ENCODE assay signal across 15 cellular contexts in genomic region chr13:43072394-43072793, GRCh38. TPM values are rescaled to one million over a fixed set of nuclear protein-coding genes. Genes with fewer than 3 reads are reported as not detected.
DNase-seq lines count a peak whose midpoint lies in the region; ATAC-seq and TF ChIP-seq lines count a peak whose summit lies in the region.
"Had no signal": no experiment of that assay in that cellular context is flagged by ENCODE, and none has a peak within 500 bp of the region (broad histone marks: within the 10 kb centered on the region; RNA-seq: fewer than 3 reads in every experiment).

No MANE protein-coding gene starts in this region.

- peaks cover 18% of the 10 kb centered on the region for H3K36me3 ChIP-seq in GM23248 (ENCODE audit: low read depth)
- H3K36me3 ChIP-seq: BE2C, colonic mucosa had no signal

- H3K4me3 ChIP-seq in GM23248 (no peak overlapping the region), NB4 (ENCODE audit: low read depth, low read length) (no peak overlapping the region)
- H3K4me3 ChIP-seq: colonic mucosa, SJSA1 had no signal

- in situ Hi-C loops in GM23248 (cut with MboI) = no loop called here

- no peak overlapping the region for H3K27ac ChIP-seq in GM23248
- H3K27ac ChIP-seq: colonic mucosa, SJSA1 had no signal

- H3K9ac ChIP-seq in GM23248 = no peak overlapping the region

- no peaks in the 10 kb centered on the region for H3K27me3 Mint-ChIP-seq in Calu3 (ENCODE audit: unreplicated experiment)
- H3K27me3 Mint-ChIP-seq: activated CD4-positive, alpha-beta memory T cell treated with anti-CD3 and anti-CD28 coated beads, Interleukin-2, amount 10 ng/mL, durations not matched to agents 7 days and 5 days had no signal

- no TSS peak for BruUV-seq in Calu3 (replicated peaks; lab: Mats Ljungman, UMichigan)

- peaks cover 27% of the 10 kb centered on the region for H3K79me2 ChIP-seq in GM23248 (ENCODE audit: insufficient read depth)

- no peaks in the 10 kb centered on the region for H3K4me1 Mint-ChIP-seq in Calu3 (ENCODE audit: low read depth, unreplicated experiment)

- CTCF ChIA-PET in Calu3 (lab: Charles Lee) = interaction anchor here (0.7 kb wide), 1 partner anchor 76 kb away, joined by 5 read pairs; no protein-coding TSS in a partner anchor

- WGBS in GM23248 (ENCODE audit: low coverage in 1 of 2, low lambda C conversion rate in 2 of 2, missing lambda C conversion rate in 2 of 2), 2 experiments = 75 to 79% methylated on average over 5 of the region's 5 CpGs

- no peak for TF ChIP-seq POLR2A in NB4 (IDR thresholded peaks at IDR 0.05; ENCODE audit: extremely low read depth, insufficient read length)

- no peak overlapping the region for H3K4me3 Mint-ChIP-seq in Calu3 (ENCODE audit: low read depth, unreplicated experiment)
- H3K4me3 Mint-ChIP-seq: activated CD4-positive, alpha-beta memory T cell treated with anti-CD3 and anti-CD28 coated beads, Interleukin-2, amount 10 ng/mL, durations not matched to agents 7 days and 5 days had no signal

- no peaks in the 10 kb centered on the region for H3K9me2 ChIP-seq in GM23248 (ENCODE audit: insufficient read depth)

- H3K36me3 Mint-ChIP-seq in Calu3 (ENCODE audit: insufficient read depth, unreplicated experiment) = no peaks in the 10 kb centered on the region

- H3K27me3 ChIP-seq in GM23248 (replicated peaks; ENCODE audit: insufficient read depth) = no peaks in the 10 kb centered on the region
- H3K27me3 ChIP-seq: BE2C, colonic mucosa, SJSA1 had no signal

- H4K20me1 ChIP-seq in GM23248 (ENCODE audit: insufficient read depth) = no peaks in the 10 kb centered on the region

- intact Hi-C loops in left cardiac atrium (cut with DNase I) (no loop called here), Calu3 (cut with micrococcal nuclease; ENCODE audit: unreplicated experiment) (no loop called here)

- TF ChIP-seq CTCF in NB4 (IDR thresholded peaks at IDR 0.05; ENCODE audit: low read depth, low read length) (no peak), omental fat pad (IDR thresholded peaks at IDR 0.05) (no peak), Calu3 (IDR thresholded peaks at IDR 0.05; ENCODE audit: unreplicated experiment) (no peak)

- no peak overlapping the region for H3K4me2 ChIP-seq in GM23248 (ENCODE audit: unreplicated experiment)

- H3K27ac Mint-ChIP-seq in Calu3 (ENCODE audit: unreplicated experiment) = no peak overlapping the region
- H3K27ac Mint-ChIP-seq: activated CD4-positive, alpha-beta memory T cell treated with anti-CD3 and anti-CD28 coated beads, Interleukin-2, amount 10 ng/mL, durations not matched to agents 7 days and 5 days had no signal

- 0 out of 2 replicates have a peak, but pooled peaks cover 3% of the 10 kb centered on the region for H3K4me1 ChIP-seq in GM23248 (ENCODE audit: insufficient read depth)
- H3K4me1 ChIP-seq: BE2C, colonic mucosa had no signal

- no peaks in the 10 kb centered on the region for H3K9me3 Mint-ChIP-seq in Calu3 (ENCODE audit: low read depth, unreplicated experiment)
- H3K9me3 Mint-ChIP-seq: activated CD4-positive, alpha-beta memory T cell treated with anti-CD3 and anti-CD28 coated beads, Interleukin-2, amount 10 ng/mL, durations not matched to agents 7 days and 5 days had no signal

- peak; percentile 48 for DNase-seq in GM23248
- DNase-seq in NB4 (ENCODE audit: low read depth) = peak; percentile 9
- peak; percentile 66 for DNase-seq in left cardiac atrium
- peak; percentile 30 for DNase-seq in omental fat pad (ENCODE audit: low spot score)
- DNase-seq in Calu3 = no peak
- no peak for DNase-seq in AG20443 (ENCODE audit: low spot score)
- no peak for DNase-seq in NCI-H2171 treated with DMSO at 0.1 percent for 48 hours (lab: John Stamatoyannopoulos, UW)
- DNase-seq: activated CD4-positive, alpha-beta memory T cell treated with anti-CD3 and anti-CD28 coated beads, Interleukin-2, amount 10 ng/mL, durations not matched to agents 7 days and 5 days; BE2C; colonic mucosa; DND-41; hippocampal formation; NCI-H226 had no signal

- H3K9me3 ChIP-seq in GM23248 (ENCODE audit: low read depth) = no peaks in the 10 kb centered on the region
- H3K9me3 ChIP-seq: BE2C, colonic mucosa, SJSA1 had no signal

- H2AFZ ChIP-seq in GM23248 = no peak overlapping the region

- ATAC-seq in left cardiac atrium (no peak), omental fat pad (ENCODE audit: low FRiP score) (no peak), GM18870 (IDR thresholded peaks at IDR 0.05; ENCODE audit: unreplicated experiment) (no peak)

- no peaks in the 10 kb centered on the region for H3F3A ChIP-seq in GM23248 (ENCODE audit: insufficient read depth)

RNA-seq across cellular contexts. Expression of gene DNAJC15, which starts 49.0 kb away (rescaled TPM):
- total RNA-seq in GM23248 (2014; rRNA removed; shearing (Covaris generic)) = 9.2 and 25.9 TPM in 2 replicates
- polyA plus RNA-seq in GM23248 (2016; fragmentation: Nextera tagmentation; extraction: Ambion mirVana) = 70.5 and 71.1 TPM in 2 replicates
- total RNA-seq in left cardiac atrium (10 to 100 TPM; 21.8 to 24.4 TPM), omental fat pad (10 to 100 TPM in 3 of 4 donors, 1 to 10 TPM in 1; 5.5 to 12.1 (median 10.9) TPM), Calu3 (2022) (13.1 and 16.4 TPM in 2 replicates)

Comparison
In these comparisons a context has a peak if more than half of its experiments do, and no peak if none do; other contexts are left out.
1. DNase-seq: peak in GM23248 (single experiment), NB4 (single experiment), left cardiac atrium (single experiment) and omental fat pad (single experiment); none in Calu3 (single experiment), AG20443 (single experiment) and NCI-H2171 treated with DMSO at 0.1 percent for 48 hours (single experiment).